21 cellular contexts compared by ENCODE assay signal in genomic region chr5:66933066-66933465, GRCh38.
DNase-seq lines count a peak whose midpoint lies in the region; ATAC-seq, FAIRE-seq and TF ChIP-seq lines count a peak whose summit lies in the region.
"Had no signal": no experiment of that assay in that cellular context is flagged by ENCODE, and none has a peak within 500 bp of the region (broad histone marks: within the 10 kb centered on the region; RNA-seq: fewer than 3 reads in every experiment).

No MANE protein-coding gene starts in this region.

- H3K36me3 ChIP-seq in Panc1 (ENCODE audit: control insufficient read depth, insufficient read depth, low read length) (no peaks in the 10 kb centered on the region), kidney (ENCODE audit: control insufficient read depth in 1 of 2, insufficient read depth in 2 of 2, low read length in 2 of 2) (no peaks in the 10 kb centered on the region), stomach (no peaks in the 10 kb centered on the region)
- H3K36me3 ChIP-seq: BE2C, gastroesophageal sphincter, HAP-1, neutrophil, upper lobe of right lung, WERI-Rb-1 had no signal

- CTCF ChIA-PET in Panc1 (lab: Charles Lee) (no interaction called here), GM10248 (lab: Yijun Ruan, JAX) (no interaction called here)

- FAIRE-seq in kidney (lab: Jason Lieb, UNC): no peak

- 75 to 90% (median 87%) methylated on average over 1 of the region's 1 CpG for WGBS in stomach, 5 donors

- TF ChIP-seq CTCF in Panc1 (IDR thresholded peaks at IDR 0.05): no peak
- TF ChIP-seq CTCF in GM10248 (IDR thresholded peaks at IDR 0.05; ENCODE audit: control extremely low read depth, extremely low read depth, low read depth, missing control alignments): no peak
- no peak for TF ChIP-seq CTCF in kidney (IDR thresholded peaks at IDR 0.05; ENCODE audit: borderline replicate concordance, extremely low read depth, insufficient read depth)
- TF ChIP-seq CTCF in stomach (IDR thresholded peaks at IDR 0.05): no peak

- H3K4me3 ChIP-seq in Panc1 (ENCODE audit: low read depth in 2 of 2, low read length in 2 of 2) (no peak overlapping the region), kidney (ENCODE audit: low read length in 2 of 2) (no peak overlapping the region), stomach (no peak overlapping the region)
- H3K4me3 ChIP-seq: gastroesophageal sphincter, HAP-1, PC-9, skin epidermis, upper lobe of right lung had no signal

- POLR2A ChIA-PET in Panc1 (lab: Charles Lee) (no interaction called here), GM10248 (lab: Yijun Ruan, JAX) (no interaction called here)

- H3K9me3 ChIP-seq in Panc1 (ENCODE audit: control insufficient read depth, insufficient read depth, low read depth, low read length): no peaks in the 10 kb centered on the region
- no peaks in the 10 kb centered on the region for H3K9me3 ChIP-seq in kidney (ENCODE audit: control insufficient read depth in 1 of 2, low read length in 2 of 2)
- H3K9me3 ChIP-seq in stomach: no peaks in the 10 kb centered on the region
- H3K9me3 ChIP-seq: BE2C, gastroesophageal sphincter, HAP-1, neutrophil, upper lobe of right lung had no signal

- ATAC-seq in Panc1: no peak
- ATAC-seq: activated T-helper 17 cell treated with anti-CD3 and anti-CD28 coated beads, Interleukin-2, amount 50 U/mL, for 72 hours; gastroesophageal sphincter; stimulated activated naive B cell treated with anti-CD40 and anti-IgM and Interleukin-4, amounts not matched to agents 10 μg/mL and 1 μg/mL and 100 μg/mL, for 72 hours; upper lobe of right lung had no signal

- TF ChIP-seq POLR2A in stomach (IDR thresholded peaks at IDR 0.05): no peak

- in situ Hi-C loops in Panc1 (cut with HindIII; ENCODE audit: low pct_unique_long_range_greater_than_20kb, low sequenced_read_pairs): no loop called here

- no peaks in the 10 kb centered on the region for H3K4me1 ChIP-seq in Panc1 (ENCODE audit: control insufficient read depth, insufficient read depth, low read length)
- H3K4me1 ChIP-seq in kidney (ENCODE audit: control insufficient read depth in 1 of 2, insufficient read depth in 1 of 2, low read depth in 1 of 2, low read length in 2 of 2): peaks cover 0 to 7% of the 10 kb centered on the region in 2 donors
- no peaks in the 10 kb centered on the region for H3K4me1 ChIP-seq in stomach
- H3K4me1 ChIP-seq: BE2C, gastroesophageal sphincter, HAP-1, upper lobe of right lung had no signal

- TF ChIP-seq EP300 in stomach (IDR thresholded peaks at IDR 0.05): no peak

- H3K9ac ChIP-seq in kidney (ENCODE audit: low read length in 2 of 2): no peak overlapping the region

- peak; percentile 20 for DNase-seq in Daoy (ENCODE audit: low read depth)
- peak; percentile 10 for DNase-seq in Panc1 (ENCODE audit: low read depth, low spot score)
- peak; percentile 59 to 74 for DNase-seq in dermis microvascular lymphatic vessel endothelial cell (ENCODE audit: low read depth in 2 of 2)
- DNase-seq in lung microvascular endothelial cell (ENCODE audit: low read depth in 2 of 2): peak; percentile 67 to 77
- DNase-seq in DMS153 treated with DMSO at 0.1 percent for 48 hours (lab: John Stamatoyannopoulos, UW; ENCODE audit: unreplicated experiment): no peak
- no peak for DNase-seq in GM10248 (ENCODE audit: extremely low spot score)
- DNase-seq in kidney: no peak
- no peak for DNase-seq in stomach
- DNase-seq: amniotic stem cell; BE2C; DMS53; NCI-H510A treated with DMSO at 0.1 percent for 48 hours; PC-9; stimulated activated naive B cell treated with anti-CD40 and anti-IgM and Interleukin-4, amounts not matched to agents 10 μg/mL and 1 μg/mL and 100 μg/mL, for 72 hours; upper lobe of right lung; WERI-Rb-1 had no signal

- BruUV-seq in Panc1 (replicated peaks; lab: Mats Ljungman, UMichigan): no TSS peak

- H3K27ac ChIP-seq in Panc1 (ENCODE audit: low read length) (no peak overlapping the region), kidney (ENCODE audit: low read depth in 2 of 2, low read length in 2 of 2) (no peak overlapping the region), stomach (no peak overlapping the region)
- H3K27ac ChIP-seq: gastroesophageal sphincter, neutrophil, PC-9, skin epidermis, upper lobe of right lung, WERI-Rb-1 had no signal

- no peaks in the 10 kb centered on the region for H3K27me3 ChIP-seq in Panc1 (ENCODE audit: control insufficient read depth, insufficient read depth, low read length)
- no peaks in the 10 kb centered on the region for H3K27me3 ChIP-seq in stomach
- H3K27me3 ChIP-seq: BE2C, gastroesophageal sphincter, neutrophil, upper lobe of right lung had no signal

- intact Hi-C loops in Panc1 (cut with micrococcal nuclease; ENCODE audit: unreplicated experiment): no loop called here
- intact Hi-C loops in kidney (cut with DNase I): no loop called here
- intact Hi-C loops in stomach (cut with DNase I; ENCODE audit: low total_unique reads): no loop called here

Comparison
In these comparisons a context has a peak if more than half of its experiments do, and no peak if none do; other contexts are left out.
1. DNase-seq: peak in Daoy (single experiment), Panc1 (single experiment), dermis microvascular lymphatic vessel endothelial cell (2 of 2) and lung microvascular endothelial cell (2 of 2); none in DMS153 treated with DMSO at 0.1 percent for 48 hours (single experiment), GM10248 (single experiment), kidney (single experiment) and stomach (single experiment).